ENCODE assay signal across 29 cellular contexts in the genomic region with DNA sequence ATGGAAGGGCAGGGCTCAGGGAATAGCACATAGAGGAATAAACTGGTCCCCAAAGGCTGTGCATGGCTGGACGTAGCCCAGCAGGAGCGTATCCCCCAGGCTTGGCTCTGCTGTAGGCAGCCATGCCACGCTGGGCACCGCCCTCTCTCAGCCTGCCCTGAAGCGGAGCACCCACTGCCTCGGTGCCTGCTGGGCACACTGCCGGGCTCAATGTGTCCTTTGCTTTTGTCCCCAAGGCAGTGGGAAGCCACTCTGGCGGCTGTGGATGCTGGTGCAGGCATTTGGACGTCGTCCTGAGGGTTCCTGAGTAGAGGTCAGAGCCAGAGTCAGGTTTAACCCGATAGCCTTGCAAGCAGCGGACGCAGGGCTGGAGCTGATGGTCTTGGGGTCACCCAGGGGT.
"Had no signal": no experiment of that assay in that cellular context is flagged by ENCODE, and none has a peak within 500 bp of the region (broad histone marks: within the 10 kb centered on the region; RNA-seq: fewer than 3 reads in every experiment).

No MANE protein-coding gene starts in this region.

- H3K4me3 ChIP-seq: esophagus squamous epithelium, gastroesophageal sphincter had no signal

- H3K27ac Mint-ChIP-seq: activated CD4-positive, alpha-beta memory T cell treated with anti-CD3 and anti-CD28 coated beads for 36 hours; activated CD4-positive, alpha-beta T cell treated with anti-CD3 and anti-CD28 coated beads for 36 hours; activated CD4-positive, alpha-beta T cell treated with anti-CD3 and anti-CD28 coated beads, Interleukin-2, amount 10 ng/mL, durations not matched to agents 24 days and 14 days; activated CD8-positive, alpha-beta memory T cell treated with anti-CD3 and anti-CD28 coated beads, Interleukin-2, amount 10 ng/mL, durations not matched to agents 7 days and 5 days; activated CD8-positive, alpha-beta T cell treated with anti-CD3 and anti-CD28 coated beads, Interleukin-2, amount 10 ng/mL, durations not matched to agents 7 days and 5 days; activated naive CD4-positive, alpha-beta T cell treated with anti-CD3 and anti-CD28 coated beads for 36 hours; activated naive CD4-positive, alpha-beta T cell treated with anti-CD3 and anti-CD28 coated beads, Interleukin-2, amount 50 U/mL, for 24 hours; activated naive CD8-positive, alpha-beta T cell treated with anti-CD3 and anti-CD28 coated beads, Interleukin-2, amount 10 ng/mL, durations not matched to agents 7 days and 5 days; activated T-helper 1 cell treated with anti-CD3 and anti-CD28 coated beads, Interleukin-12 subunit alpha, Interleukin-12 subunit beta, Interleukin-2, Interleukin-4 antibody, amounts not matched to agents 30 ng/mL and 10 ng/mL and 1 ng/mL, durations not matched to agents 14 hours and 24 hours and 36 hours; activated T-helper 2 cell treated with anti-CD3 and anti-CD28 coated beads, Interferon-gamma antibody, Interleukin-2, Interleukin-4, amounts not matched to agents 10 μg/mL and 5 μg/mL and 100 μg/mL, durations not matched to agents 14 hours and 24 hours and 36 hours; T-helper 17 cell; T-helper 2 cell treated with Interferon-gamma antibody and Interleukin-4, amounts not matched to agents 5 μg/mL and 100 μg/mL, for 36 hours had no signal

- H3K4me1 Mint-ChIP-seq: activated CD8-positive, alpha-beta memory T cell treated with anti-CD3 and anti-CD28 coated beads, Interleukin-2, amount 10 ng/mL, durations not matched to agents 7 days and 5 days had no signal

- H3K36me3 Mint-ChIP-seq: activated CD4-positive, alpha-beta memory T cell treated with anti-CD3 and anti-CD28 coated beads for 36 hours; activated CD8-positive, alpha-beta memory T cell treated with anti-CD3 and anti-CD28 coated beads, Interleukin-2, amount 10 ng/mL, durations not matched to agents 7 days and 5 days; activated naive CD4-positive, alpha-beta T cell treated with anti-CD3 and anti-CD28 coated beads, Interleukin-2, amount 50 U/mL, for 24 hours; activated naive CD8-positive, alpha-beta T cell treated with anti-CD3 and anti-CD28 coated beads, Interleukin-2, amount 10 ng/mL, durations not matched to agents 7 days and 5 days had no signal

- H3K4me3 Mint-ChIP-seq: activated CD4-positive, alpha-beta memory T cell treated with anti-CD3 and anti-CD28 coated beads for 36 hours; activated CD4-positive, alpha-beta T cell treated with anti-CD3 and anti-CD28 coated beads for 36 hours; activated CD4-positive, alpha-beta T cell treated with anti-CD3 and anti-CD28 coated beads, Interleukin-2, amount 10 ng/mL, durations not matched to agents 24 days and 14 days; activated CD8-positive, alpha-beta memory T cell treated with anti-CD3 and anti-CD28 coated beads, Interleukin-2, amount 10 ng/mL, durations not matched to agents 7 days and 5 days; activated CD8-positive, alpha-beta T cell treated with anti-CD3 and anti-CD28 coated beads, Interleukin-2, amount 10 ng/mL, durations not matched to agents 7 days and 5 days; activated naive CD4-positive, alpha-beta T cell treated with anti-CD3 and anti-CD28 coated beads for 36 hours; activated naive CD4-positive, alpha-beta T cell treated with anti-CD3 and anti-CD28 coated beads, Interleukin-2, amount 50 U/mL, for 24 hours; activated naive CD8-positive, alpha-beta T cell treated with anti-CD3 and anti-CD28 coated beads, Interleukin-2, amount 10 ng/mL, durations not matched to agents 7 days and 5 days; activated T-helper 1 cell treated with anti-CD3 and anti-CD28 coated beads, Interleukin-12 subunit alpha, Interleukin-12 subunit beta, Interleukin-2, Interleukin-4 antibody, amounts not matched to agents 30 ng/mL and 10 ng/mL and 1 ng/mL, durations not matched to agents 14 hours and 24 hours and 36 hours; T-helper 17 cell; T-helper 2 cell treated with Interferon-gamma antibody and Interleukin-4, amounts not matched to agents 5 μg/mL and 100 μg/mL, for 36 hours had no signal

- DNase-seq: activated CD4-positive, alpha-beta memory T cell treated with anti-CD3 and anti-CD28 coated beads for 36 hours; activated CD4-positive, alpha-beta T cell treated with anti-CD3 and anti-CD28 coated beads for 36 hours; activated CD4-positive, alpha-beta T cell treated with anti-CD3 and anti-CD28 coated beads, Interleukin-2, amount 10 ng/mL, durations not matched to agents 24 days and 14 days; activated CD4-positive, CD25-positive, alpha-beta regulatory T cell; activated CD4-positive, CD25-positive, alpha-beta regulatory T cell treated with anti-CD3 and anti-CD28 coated beads, Interleukin-2, amount 50 U/mL, for 72 hours; activated CD8-positive, alpha-beta memory T cell treated with anti-CD3 and anti-CD28 coated beads, Interleukin-2, amount 10 ng/mL, durations not matched to agents 7 days and 5 days; activated CD8-positive, alpha-beta memory T cell treated with anti-CD3 and anti-CD28 coated beads, Interleukin-2, amount 50 U/mL, for 4 hours; activated CD8-positive, alpha-beta T cell treated with anti-CD3 and anti-CD28 coated beads, Interleukin-2, amount 10 ng/mL, durations not matched to agents 7 days and 5 days; activated effector memory CD4-positive, alpha-beta T cell treated with anti-CD3 and anti-CD28 coated beads, Interleukin-2, amount 50 U/mL, for 16 hours; activated naive CD4-positive, alpha-beta T cell treated with anti-CD3 and anti-CD28 coated beads for 36 hours; activated naive CD8-positive, alpha-beta T cell treated with anti-CD3 and anti-CD28 coated beads, Interleukin-2, amount 10 ng/mL, durations not matched to agents 7 days and 5 days; activated T-cell treated with anti-CD3 and anti-CD28 coated beads, Interleukin-2, amount 50 U/mL, for 1 hour; activated T-cell treated with anti-CD3 and anti-CD28 coated beads, Interleukin-2, amount 50 U/mL, for 48 hours; amniotic stem cell; anterior cingulate cortex; cortex of kidney; effector CD8-positive, alpha-beta T cell; esophagus squamous epithelium; foreskin melanocyte; head of caudate nucleus; hippocampal formation; T-helper 17 cell; T1000 had no signal

- H3K9me3 ChIP-seq: esophagus squamous epithelium, gastroesophageal sphincter had no signal

- ATAC-seq: activated CD4-positive, alpha-beta T cell treated with anti-CD3 and anti-CD28 coated beads for 36 hours; activated CD8-positive, alpha-beta memory T cell treated with anti-CD3 and anti-CD28 coated beads, Interleukin-2, amount 10 ng/mL, durations not matched to agents 7 days and 5 days; activated CD8-positive, alpha-beta T cell treated with anti-CD3 and anti-CD28 coated beads, Interleukin-2, amount 10 ng/mL, durations not matched to agents 7 days and 5 days; gastroesophageal sphincter; T-helper 17 cell had no signal

- H3K27ac ChIP-seq: epithelial cell of prostate, esophagus squamous epithelium, gastroesophageal sphincter had no signal

- H3K9me3 Mint-ChIP-seq: activated CD4-positive, alpha-beta memory T cell treated with anti-CD3 and anti-CD28 coated beads for 36 hours; activated CD4-positive, alpha-beta T cell treated with anti-CD3 and anti-CD28 coated beads, Interleukin-2, amount 10 ng/mL, durations not matched to agents 24 days and 14 days; activated naive CD4-positive, alpha-beta T cell treated with anti-CD3 and anti-CD28 coated beads for 36 hours; activated naive CD4-positive, alpha-beta T cell treated with anti-CD3 and anti-CD28 coated beads, Interleukin-2, amount 50 U/mL, for 24 hours; activated naive CD8-positive, alpha-beta T cell treated with anti-CD3 and anti-CD28 coated beads, Interleukin-2, amount 10 ng/mL, durations not matched to agents 7 days and 5 days; activated T-helper 1 cell treated with anti-CD3 and anti-CD28 coated beads, Interleukin-12 subunit alpha, Interleukin-12 subunit beta, Interleukin-2, Interleukin-4 antibody, amounts not matched to agents 30 ng/mL and 10 ng/mL and 1 ng/mL, durations not matched to agents 14 hours and 24 hours and 36 hours; activated T-helper 2 cell treated with anti-CD3 and anti-CD28 coated beads, Interferon-gamma antibody, Interleukin-2, Interleukin-4, amounts not matched to agents 10 μg/mL and 5 μg/mL and 100 μg/mL, durations not matched to agents 14 hours and 24 hours and 36 hours; T-helper 2 cell treated with Interferon-gamma antibody and Interleukin-4, amounts not matched to agents 5 μg/mL and 100 μg/mL, for 36 hours had no signal

- H3K36me3 ChIP-seq: esophagus squamous epithelium, gastroesophageal sphincter had no signal
